8 cellular contexts compared by ENCODE assay signal in genomic region chr4:2934813-2935761, GRCh38. TPM values are rescaled to one million over a fixed set of nuclear protein-coding genes. Genes with fewer than 3 reads are reported as not detected.
DNase-seq lines count a peak whose midpoint lies in the region; ATAC-seq and TF ChIP-seq lines count a peak whose summit lies in the region.

No MANE protein-coding gene starts in this region.

- DNase-seq in NCI-H2029 (lab: John Stamatoyannopoulos, UW), result peak; percentile 77
- peak; percentile 99 for DNase-seq in T-helper 9 cell
- peak; percentile 54 for DNase-seq in astrocyte of the cerebellum (ENCODE audit: low read depth)
- peak; percentile 63 to 82 for DNase-seq in hippocampal formation (lab: John Stamatoyannopoulos, UW)
- peak; percentile 72 for DNase-seq in renal cortical epithelial cell (ENCODE audit: low read depth)
- peak in 1 of 2 donors; percentile 90 for DNase-seq in vagina (ENCODE audit: extremely low spot score in 2 of 2)

- no peaks in the 10 kb centered on the region for H3K27me3 ChIP-seq in vagina

- TF ChIP-seq CTCF in GM12875 (IDR thresholded peaks at IDR 0.05; ENCODE audit: borderline replicate concordance, insufficient read depth, low read depth, low read length) (no peak), astrocyte of the cerebellum (IDR thresholded peaks at IDR 0.05; ENCODE audit: low read depth, low read length, missing control alignments) (no peak), vagina (IDR thresholded peaks at IDR 0.05) (no peak)

- peak overlapping the region; percentile 87 for H3K27ac ChIP-seq in vagina

- in situ Hi-C loops in astrocyte of the cerebellum (cut with HindIII; ENCODE audit: low sequenced_read_pairs), result loop anchor here (5.0 kb wide), 1 partner anchor 57 kb away; no protein-coding TSS in a partner anchor

- no peaks in the 10 kb centered on the region for H3K9me3 ChIP-seq in vagina

- intact Hi-C loops in vagina (cut with DNase I), result loop anchor here (10.0 kb wide), 1 partner anchor 180 kb away; the partner anchor contains the start of gene TNIP2

- peak; percentile 65 for ATAC-seq in HG02885 (IDR thresholded peaks at IDR 0.05; ENCODE audit: poor library complexity, unreplicated experiment)

- peaks cover 46% of the 10 kb centered on the region for H3K4me1 ChIP-seq in vagina

- H3K4me3 ChIP-seq in GM12875 (ENCODE audit: low read depth, low read length) (peak overlapping the region; percentile 99), astrocyte of the cerebellum (ENCODE audit: low read depth, low read length) (peak overlapping the region; percentile 91), vagina (peak overlapping the region; percentile 81 to 93)

- peak in 1 of 2 donors; percentile 94 for TF ChIP-seq POLR2A in vagina (IDR thresholded peaks at IDR 0.05)

- peaks cover 0 to 31% of the 10 kb centered on the region in 2 donors for H3K36me3 ChIP-seq in vagina

RNA-seq across cellular contexts. Expression of gene NOP14, which starts 28.1 kb away (rescaled TPM):
- 15.5 and 30.5 TPM in 2 replicates for total RNA-seq in renal cortical epithelial cell
- 18.9 TPM for total RNA-seq in vagina

RNA-seq across cellular contexts. Expression of gene GRK4, which starts 28.3 kb away (rescaled TPM):
- total RNA-seq in renal cortical epithelial cell (4.7 and 5.7 TPM in 2 replicates), vagina (2.7 TPM)
